Comparison of ENCODE assay signal across 14 cellular contexts in the genomic region with DNA sequence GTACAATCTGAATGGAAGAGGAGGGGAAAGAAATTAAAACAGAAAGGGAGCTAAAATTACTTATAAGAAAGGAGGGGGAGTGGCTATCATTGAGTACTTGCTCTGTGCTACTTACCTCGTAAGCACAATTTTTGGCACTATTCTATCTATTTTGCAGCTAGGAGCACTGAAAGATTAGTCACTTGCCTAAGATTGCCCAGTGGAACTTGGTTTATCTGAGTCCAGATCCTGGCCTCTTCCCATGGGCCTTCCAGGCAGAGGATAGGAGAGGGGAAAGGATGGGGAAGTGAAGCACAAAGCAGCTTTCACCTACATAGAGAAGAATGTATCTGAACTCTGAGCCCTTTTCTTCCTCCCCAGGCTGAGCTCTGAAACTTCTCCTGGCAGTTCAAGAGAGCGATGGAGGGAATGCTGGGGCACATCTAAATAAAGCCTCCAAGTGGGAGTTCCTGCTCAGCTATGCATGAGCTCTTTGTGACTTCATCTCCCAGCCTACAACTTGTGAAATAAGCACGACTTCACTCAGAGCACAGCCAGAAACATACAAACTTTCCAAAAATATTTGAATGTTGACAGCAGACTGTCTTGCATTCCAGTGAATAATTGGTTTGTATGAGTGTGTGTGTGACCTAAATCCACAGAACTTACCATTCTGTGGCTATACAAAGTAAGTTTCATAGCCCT. TPM values are rescaled to one million over a fixed set of nuclear protein-coding genes. Genes with fewer than 3 reads are reported as not detected.
A peak's percentile ranks its signal among the peaks of the same experiment; 100 is the strongest.
DNase-seq lines count a peak whose midpoint lies in the region; TF ChIP-seq lines count a peak whose summit lies in the region.
"Had no signal": no experiment of that assay in that cellular context is flagged by ENCODE, and none has a peak within 500 bp of the region (broad histone marks: within the 10 kb centered on the region; RNA-seq: fewer than 3 reads in every experiment).

No MANE protein-coding gene starts in this region.

- DNase-seq in M059J (ENCODE audit: low read depth) (peak; percentile 46), fibroblast of mammary gland (ENCODE audit: low read depth) (peak; percentile 86), mesenchymal stem cell (no peak), ureter (ENCODE audit: low spot score) (no peak), NCI-H2227 treated with DMSO at 0.1 percent for 48 hours (lab: John Stamatoyannopoulos, UW) (no peak), NCI-H226 (no peak), HEK293T (ENCODE audit: extremely low spot score) (no peak)
- DNase-seq: activated CD8-positive, alpha-beta memory T cell treated with anti-CD3 and anti-CD28 coated beads, Interleukin-2, amount 50 U/mL, for 4 hours; activated naive CD8-positive, alpha-beta T cell treated with anti-CD3 and anti-CD28 coated beads, Interleukin-2, amount 50 U/mL, for 24 hours; effector memory CD8-positive, alpha-beta T cell; stomach had no signal

- no peak overlapping the region for H2BK120ac ChIP-seq in mesenchymal stem cell (ENCODE audit: low read depth, low read length)

- no peak overlapping the region for H3K4ac ChIP-seq in mesenchymal stem cell (ENCODE audit: low read depth in 1 of 2, low read length in 2 of 2)

- H2AK5ac ChIP-seq in mesenchymal stem cell (ENCODE audit: low read length, severe bottlenecking), result no peak overlapping the region

- no peak overlapping the region for H3K18ac ChIP-seq in mesenchymal stem cell (ENCODE audit: low read depth in 1 of 2, low read length in 2 of 2)

- TF ChIP-seq CTCF in fibroblast of mammary gland (conservative IDR thresholded peaks at IDR 0.05; ENCODE audit: control insufficient read depth, insufficient read depth, low read depth, low read length), result no peak

- POLR2A ChIA-PET in HEK293T (lab: Yijun Ruan, JAX), result no interaction called here

- H2BK5ac ChIP-seq in mesenchymal stem cell (ENCODE audit: low read depth, low read length, poor library complexity, severe bottlenecking), result no peak overlapping the region

- peak overlapping the region; percentile 77 for H3K9ac ChIP-seq in mesenchymal stem cell (ENCODE audit: low read length)

- no peak overlapping the region for H4K91ac ChIP-seq in mesenchymal stem cell (ENCODE audit: low read length)

- H3K9me3 ChIP-seq in mesenchymal stem cell (ENCODE audit: control insufficient read depth, low read length), result no peaks in the 10 kb centered on the region
- H3K9me3 ChIP-seq: stomach had no signal

- 48% methylated on average over 3 of the region's 3 CpGs for WGBS in mesenchymal stem cell

- H3K36me3 ChIP-seq in mesenchymal stem cell (ENCODE audit: control insufficient read depth in 1 of 2, insufficient read depth in 2 of 2, low read depth in 1 of 2, low read length in 2 of 2), result no peaks in the 10 kb centered on the region
- H3K36me3 ChIP-seq: stomach had no signal

- H2BK12ac ChIP-seq in mesenchymal stem cell (ENCODE audit: low read length in 2 of 2), result no peak overlapping the region

- H3K4me1 ChIP-seq in mesenchymal stem cell (ENCODE audit: control insufficient read depth, insufficient read depth, low read depth, low read length), result no peaks in the 10 kb centered on the region
- H3K4me1 ChIP-seq: stomach had no signal

- no peak overlapping the region for H2BK15ac ChIP-seq in mesenchymal stem cell (ENCODE audit: low read depth, poor library complexity, severe bottlenecking)

- H3K27me3 ChIP-seq in mesenchymal stem cell (ENCODE audit: control insufficient read depth in 1 of 2, insufficient read depth in 1 of 2, low read length in 2 of 2), result no peaks in the 10 kb centered on the region
- H3K27me3 ChIP-seq: stomach had no signal

- no peak overlapping the region for H3K4me2 ChIP-seq in mesenchymal stem cell (ENCODE audit: low read length, poor library complexity, severe bottlenecking)

- CTCF ChIA-PET in HEK293T (lab: Yijun Ruan, JAX), result no interaction called here

- no peak overlapping the region for H2AFZ ChIP-seq in mesenchymal stem cell (ENCODE audit: low read depth, low read length)

- no peak overlapping the region for H4K8ac ChIP-seq in mesenchymal stem cell (ENCODE audit: low read length)

- no peaks in the 10 kb centered on the region for H3K79me1 ChIP-seq in mesenchymal stem cell (replicated peaks; ENCODE audit: low read length, poor library complexity, severe bottlenecking)

- no peak overlapping the region for H3K4me3 ChIP-seq in fibroblast of mammary gland (ENCODE audit: control insufficient read depth, low read depth, low read length)
- H3K4me3 ChIP-seq in mesenchymal stem cell (ENCODE audit: insufficient read depth in 1 of 2, low read depth in 1 of 2, low read length in 2 of 2), result peak overlapping the region in 1 of 2 experiments; percentile 48
- H3K4me3 ChIP-seq: stomach had no signal

- no peak overlapping the region for H3K14ac ChIP-seq in mesenchymal stem cell (ENCODE audit: low read length in 2 of 2)

- no peak overlapping the region for H3K27ac ChIP-seq in mesenchymal stem cell (ENCODE audit: low read length, poor library complexity, severe bottlenecking)
- peak overlapping the region; percentile 44 for H3K27ac ChIP-seq in temporal lobe (ENCODE audit: low read depth, low read length)

- no peak overlapping the region for H3K23ac ChIP-seq in mesenchymal stem cell (ENCODE audit: low read length in 2 of 2)

TF ChIP-seq in HEK293T, 16 proteins besides CTCF, POLR2A, EP300 and RAD21:
- TF ChIP-seq SUZ12 (IDR thresholded peaks at IDR 0.05), result no peak

RNA-seq across cellular contexts. Expression of a gene that starts 29.4 kb away (rescaled TPM):
- not detected in 2 replicates for total RNA-seq in M059J (2014; rRNA removed; shearing (Covaris generic))
- polyA plus RNA-seq in mesenchymal stem cell (2013, experiment 1 of 2), result not detected
- not detected for polyA plus RNA-seq in mesenchymal stem cell (2013, experiment 2 of 2)
- total RNA-seq in temporal lobe (not detected), ureter (not detected)
- total RNA-seq: mononuclear cell, SK-MEL-5, stomach had no signal
- polyA plus RNA-seq: stomach had no signal

Comparison
In these comparisons a context has a peak if more than half of its experiments do, and no peak if none do; other contexts are left out.
1. DNase-seq: peak in M059J (single experiment) and fibroblast of mammary gland (single experiment); none in mesenchymal stem cell (single experiment), ureter (single experiment), NCI-H2227 treated with DMSO at 0.1 percent for 48 hours (single experiment), NCI-H226 (single experiment) and HEK293T (single experiment).